17 cellular contexts compared by ENCODE assay signal in the genomic region with DNA sequence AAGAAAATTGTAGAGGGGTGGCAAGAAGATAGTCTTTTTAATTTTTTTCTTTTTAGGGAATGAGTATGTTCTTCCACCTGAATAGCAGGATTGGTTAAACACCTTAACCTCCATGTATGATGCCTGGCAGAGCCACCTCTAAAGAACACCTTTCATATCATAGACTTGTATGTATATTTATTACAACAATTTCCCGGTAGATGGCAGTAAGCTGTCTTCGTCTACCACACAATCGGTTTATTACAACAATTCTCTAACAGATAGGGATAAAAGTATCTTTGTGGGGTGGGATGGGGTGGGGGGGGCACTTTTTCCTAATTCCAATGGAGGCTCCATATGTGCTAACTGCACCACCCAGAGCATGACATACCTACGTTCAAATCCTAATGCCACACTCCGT.
DNase-seq lines count a peak whose midpoint lies in the region; ATAC-seq and TF ChIP-seq lines count a peak whose summit lies in the region.
"Had no signal": no experiment of that assay in that cellular context is flagged by ENCODE, and none has a peak within 500 bp of the region (broad histone marks: within the 10 kb centered on the region; RNA-seq: fewer than 3 reads in every experiment).

No MANE protein-coding gene starts in this region.

- POLR2A ChIA-PET in HCT116 (lab: Charles Lee), result no interaction called here
- POLR2A ChIA-PET in CD4-positive, alpha-beta T cell (lab: Charles Lee), result interaction anchor here (0.6 kb wide), 1 partner anchor 10 kb away, joined by 3 read pairs; no protein-coding TSS in a partner anchor

- no peaks in the 10 kb centered on the region for H3K36me3 ChIP-seq in HCT116 (ENCODE audit: control insufficient read depth in 1 of 2, insufficient read depth in 2 of 2, low read length in 2 of 2)
- H3K36me3 ChIP-seq: brain microvascular endothelial cell had no signal

- no peaks in the 10 kb centered on the region for H3K4me1 Mint-ChIP-seq in CD4-positive, alpha-beta T cell (ENCODE audit: low read depth)
- H3K4me1 Mint-ChIP-seq: activated naive CD4-positive, alpha-beta T cell treated with anti-CD3 and anti-CD28 coated beads, Interleukin-2, amount 10 ng/mL, durations not matched to agents 7 days and 5 days; CD4-positive, CD25-positive, alpha-beta regulatory T cell; naive thymus-derived CD4-positive, alpha-beta T cell; stimulated activated effector memory CD8-positive, alpha-beta T cell treated with anti-CD3 and anti-CD28 coated beads, Interleukin-12 subunit alpha, Interleukin-12 subunit beta, amount 100 ng/mL, for 72 hours had no signal

- no peak overlapping the region for H3K4me3 Mint-ChIP-seq in CD4-positive, alpha-beta T cell
- H3K4me3 Mint-ChIP-seq: activated naive CD4-positive, alpha-beta T cell treated with anti-CD3 and anti-CD28 coated beads, Interleukin-2, amount 10 ng/mL, durations not matched to agents 7 days and 5 days; CD4-positive, CD25-positive, alpha-beta regulatory T cell; effector memory CD8-positive, alpha-beta T cell; naive thymus-derived CD4-positive, alpha-beta T cell; stimulated activated effector memory CD8-positive, alpha-beta T cell treated with anti-CD3 and anti-CD28 coated beads, Interleukin-12 subunit alpha, Interleukin-12 subunit beta, amount 100 ng/mL, for 72 hours had no signal

- H3K4me3 ChIP-seq in AG10803 (ENCODE audit: low read length), result no peak overlapping the region
- no peak overlapping the region for H3K4me3 ChIP-seq in HCT116 (replicated peaks in 1 of 2; ENCODE audit: low read depth in 1 of 2, low read length in 2 of 2)
- H3K4me3 ChIP-seq in fibroblast of the aortic adventitia (ENCODE audit: low read depth, low read length), result no peak overlapping the region
- no peak overlapping the region for H3K4me3 ChIP-seq in right cardiac atrium (ENCODE audit: low read length)

- no TSS peak for BruUV-seq in HCT116 (replicated peaks; lab: Mats Ljungman, UMichigan)

- no peak overlapping the region for H2AFZ ChIP-seq in HCT116 (ENCODE audit: low read depth, low read length, poor library complexity, severe bottlenecking)

- H3K36me3 Mint-ChIP-seq in CD4-positive, alpha-beta T cell (ENCODE audit: low read depth), result no peaks in the 10 kb centered on the region
- H3K36me3 Mint-ChIP-seq: activated naive CD4-positive, alpha-beta T cell treated with anti-CD3 and anti-CD28 coated beads, Interleukin-2, amount 10 ng/mL, durations not matched to agents 7 days and 5 days; CD4-positive, CD25-positive, alpha-beta regulatory T cell; naive thymus-derived CD4-positive, alpha-beta T cell; stimulated activated effector memory CD8-positive, alpha-beta T cell treated with anti-CD3 and anti-CD28 coated beads, Interleukin-12 subunit alpha, Interleukin-12 subunit beta, amount 100 ng/mL, for 72 hours had no signal

- H3K27ac ChIP-seq in HCT116 (ENCODE audit: low read depth, low read length) (no peak overlapping the region), right cardiac atrium (ENCODE audit: low read length) (no peak overlapping the region)
- no peak overlapping the region for H3K27ac ChIP-seq in CD4-positive, alpha-beta T cell (ENCODE audit: low read depth, low read length)
- H3K27ac ChIP-seq: brain microvascular endothelial cell had no signal

- H3K9me3 ChIP-seq in HCT116 (ENCODE audit: control insufficient read depth in 1 of 2, insufficient read depth in 1 of 2, low read depth in 1 of 2, low read length in 2 of 2) (no peaks in the 10 kb centered on the region), right cardiac atrium (ENCODE audit: control insufficient read depth, low read length) (no peaks in the 10 kb centered on the region)
- no peaks in the 10 kb centered on the region for H3K9me3 ChIP-seq in CD4-positive, alpha-beta T cell (ENCODE audit: control insufficient read depth, low read length)

- WGBS in right cardiac atrium, result 75% methylated on average over 5 of the region's 5 CpGs

- no peak overlapping the region for H3K4me2 ChIP-seq in HCT116 (ENCODE audit: low read length)

- H4K20me1 ChIP-seq in HCT116 (ENCODE audit: insufficient read depth), result no peaks in the 10 kb centered on the region

- CTCF ChIA-PET in HCT116 (lab: Charles Lee), result interaction anchor here (1.0 to 1.5 kb wide), 3 partner anchors 14 to 804 kb away, joined by 3 read pairs; no protein-coding TSS in a partner anchor
- CTCF ChIA-PET in CD4-positive, alpha-beta T cell (lab: Charles Lee), result no interaction called here

- no peak overlapping the region for H3K9ac ChIP-seq in HCT116 (ENCODE audit: low read length)

- ATAC-seq in HCT116 (0 out of 2 replicates have a peak, but pooled peaks have one; percentile 62), right cardiac atrium (no peak), HG03097 (IDR thresholded peaks at IDR 0.05; ENCODE audit: low FRiP score, unreplicated experiment) (no peak)
- no peak for ATAC-seq in CD4-positive, alpha-beta T cell (ENCODE audit: poor library complexity)
- ATAC-seq: effector memory CD8-positive, alpha-beta T cell; left lobe of liver; naive thymus-derived CD4-positive, alpha-beta T cell; stimulated activated effector memory CD8-positive, alpha-beta T cell treated with anti-CD3 and anti-CD28 coated beads, Interleukin-12 subunit alpha, Interleukin-12 subunit beta, amount 100 ng/mL, for 72 hours had no signal

- TF ChIP-seq POLR2A in HCT116 (IDR thresholded peaks at IDR 0.05; ENCODE audit: borderline replicate concordance, extremely low read depth, insufficient read depth, insufficient read length), result no peak

- no peaks in the 10 kb centered on the region for H3K79me2 ChIP-seq in HCT116 (ENCODE audit: insufficient read depth, low read length)

- no peak overlapping the region for H3K27ac Mint-ChIP-seq in CD4-positive, alpha-beta T cell
- H3K27ac Mint-ChIP-seq: activated naive CD4-positive, alpha-beta T cell treated with anti-CD3 and anti-CD28 coated beads, Interleukin-2, amount 10 ng/mL, durations not matched to agents 7 days and 5 days; CD4-positive, CD25-positive, alpha-beta regulatory T cell; effector memory CD8-positive, alpha-beta T cell; naive thymus-derived CD4-positive, alpha-beta T cell; stimulated activated effector memory CD8-positive, alpha-beta T cell treated with anti-CD3 and anti-CD28 coated beads, Interleukin-12 subunit alpha, Interleukin-12 subunit beta, amount 100 ng/mL, for 72 hours had no signal

- H3K4me1 ChIP-seq in HCT116 (ENCODE audit: control insufficient read depth in 1 of 2, insufficient read depth in 2 of 2, low read length in 2 of 2), result no peaks in the 10 kb centered on the region
- H3K4me1 ChIP-seq in right cardiac atrium (ENCODE audit: control insufficient read depth, insufficient read depth, low read length), result no peaks in the 10 kb centered on the region

- peak; percentile 11; the same call in 1 of the 2 replicates for TF ChIP-seq RAD21 in HCT116 (IDR thresholded peaks at IDR 0.05; ENCODE audit: low read depth)

- H3K9me3 Mint-ChIP-seq in CD4-positive, alpha-beta T cell, result no peaks in the 10 kb centered on the region
- H3K9me3 Mint-ChIP-seq: activated naive CD4-positive, alpha-beta T cell treated with anti-CD3 and anti-CD28 coated beads, Interleukin-2, amount 10 ng/mL, durations not matched to agents 7 days and 5 days; effector memory CD8-positive, alpha-beta T cell had no signal

- RAD21 ChIA-PET in HCT116 (lab: Charles Lee; ENCODE audit: low non-redundant PET in 1 of 2, low total read pairs in 2 of 2, uncharacterized antibody in 2 of 2, unreplicated experiment in 2 of 2), result interaction anchor here in 1 of 2 experiments (0.6 kb wide), 1 partner anchor 826 kb away, joined by 3 read pairs; no protein-coding TSS in a partner anchor

- H3K27me3 ChIP-seq in HCT116 (ENCODE audit: insufficient read depth, low read length) (peaks cover 3% of the 10 kb centered on the region; the same call in 1 of the 2 replicates), right cardiac atrium (ENCODE audit: control insufficient read depth, insufficient read depth) (no peaks in the 10 kb centered on the region)
- H3K27me3 ChIP-seq in CD4-positive, alpha-beta T cell (ENCODE audit: control insufficient read depth, insufficient read depth, low read length), result no peaks in the 10 kb centered on the region
- H3K27me3 ChIP-seq: brain microvascular endothelial cell had no signal

- peak; percentile 21 for TF ChIP-seq CTCF in AG10803 (conservative IDR thresholded peaks at IDR 0.05; ENCODE audit: low read length)
- TF ChIP-seq CTCF in HCT116 (IDR thresholded peaks at IDR 0.05 in 2 of 3, conservative IDR thresholded peaks at IDR 0.05 in 1 of 3; ENCODE audit: borderline replicate concordance in 1 of 3, insufficient read depth in 1 of 3, low read depth in 2 of 3, low read length in 2 of 3), result no peak
- peak; percentile 6 for TF ChIP-seq CTCF in fibroblast of the aortic adventitia (IDR thresholded peaks at IDR 0.05; ENCODE audit: insufficient read depth, low read length)
- no peak for TF ChIP-seq CTCF in CD4-positive, alpha-beta T cell (IDR thresholded peaks at IDR 0.05)

- no peaks in the 10 kb centered on the region for H3K9me2 ChIP-seq in HCT116 (ENCODE audit: insufficient read depth)

- intact Hi-C loops in HCT116 (cut with micrococcal nuclease) (loop anchor here (2.0 to 10.0 kb wide), 2 partner anchors 682 to 822 kb away; no protein-coding TSS in a partner anchor), right cardiac atrium (cut with DNase I) (no loop called here)
- intact Hi-C loops in CD4-positive, alpha-beta T cell (cut with DNase I, micrococcal nuclease), result no loop called here

- no peaks in the 10 kb centered on the region for H3K27me3 Mint-ChIP-seq in CD4-positive, alpha-beta T cell
- H3K27me3 Mint-ChIP-seq: activated naive CD4-positive, alpha-beta T cell treated with anti-CD3 and anti-CD28 coated beads, Interleukin-2, amount 10 ng/mL, durations not matched to agents 7 days and 5 days; CD4-positive, CD25-positive, alpha-beta regulatory T cell; effector memory CD8-positive, alpha-beta T cell had no signal

- DNase-seq in AG10803 (ENCODE audit: low read depth) (no peak), HCT116 (ENCODE audit: low read depth, low spot score) (no peak), RKO (ENCODE audit: low spot score) (peak; percentile 54), fibroblast of the aortic adventitia (ENCODE audit: low read depth) (peak; percentile 36), DMS153 treated with DMSO at 0.1 percent for 48 hours (lab: John Stamatoyannopoulos, UW; ENCODE audit: unreplicated experiment) (no peak), right cardiac atrium (no peak)
- no peak for DNase-seq in CD4-positive, alpha-beta T cell
- DNase-seq: activated naive CD4-positive, alpha-beta T cell treated with anti-CD3 and anti-CD28 coated beads, Interleukin-2, amount 10 ng/mL, durations not matched to agents 7 days and 5 days; brain microvascular endothelial cell; CD4-positive, CD25-positive, alpha-beta regulatory T cell; effector memory CD8-positive, alpha-beta T cell; HCEC 1CT; naive thymus-derived CD4-positive, alpha-beta T cell; NCI-H1092 had no signal

TF ChIP-seq in HCT116, 20 proteins besides CTCF, POLR2A, EP300 and RAD21 (continues in another document):
- no peak for TF ChIP-seq CBX3 (IDR thresholded peaks at IDR 0.05; ENCODE audit: low read depth)
- TF ChIP-seq SRF (IDR thresholded peaks at IDR 0.05; ENCODE audit: low read depth), result no peak
- no peak for TF ChIP-seq ZNF274 (IDR thresholded peaks at IDR 0.05; ENCODE audit: low read depth, low read length)
- no peak for TF ChIP-seq TCF7L2 (IDR thresholded peaks at IDR 0.05; ENCODE audit: borderline replicate concordance, extremely low read depth, insufficient read depth, insufficient read length)
- TF ChIP-seq EZH2 (IDR thresholded peaks at IDR 0.05), result no peak
- no peak for TF ChIP-seq ELF1 (IDR thresholded peaks at IDR 0.05; ENCODE audit: borderline replicate concordance, low read depth)

Comparison
In these comparisons a context has a peak if more than half of its experiments do, and no peak if none do; other contexts are left out.
1. DNase-seq: peak in RKO (single experiment) and fibroblast of the aortic adventitia (single experiment); none in AG10803 (single experiment), HCT116 (single experiment), DMS153 treated with DMSO at 0.1 percent for 48 hours (single experiment), CD4-positive, alpha-beta T cell (0 of 10) and right cardiac atrium (0 of 3).
2. CTCF ChIP-seq: peak in AG10803 (single experiment) and fibroblast of the aortic adventitia (single experiment); none in HCT116 (0 of 3) and CD4-positive, alpha-beta T cell (single experiment).